In the genomic region with DNA sequence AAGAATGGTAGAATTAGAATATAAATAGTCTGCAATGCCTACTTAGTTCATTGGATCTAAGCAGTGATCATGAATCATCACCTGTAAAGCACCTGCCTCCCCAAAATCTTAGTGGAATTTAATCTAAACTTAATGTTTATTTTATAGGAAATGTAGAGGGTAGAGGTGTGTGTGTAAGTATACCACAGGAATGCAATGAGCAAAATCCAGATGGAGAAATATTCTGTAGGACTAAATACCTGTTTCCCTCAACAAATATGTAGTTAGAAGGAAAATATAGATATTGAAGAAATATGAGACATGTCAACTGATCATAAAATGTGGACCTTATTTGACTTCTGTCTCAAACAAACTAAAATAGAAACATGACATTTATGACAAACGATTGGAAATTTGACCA, we compare ENCODE assay signal across 5 cellular contexts.
"Had no signal": no experiment of that assay in that cellular context is flagged by ENCODE, and none has a peak within 500 bp of the region (broad histone marks: within the 10 kb centered on the region; RNA-seq: fewer than 3 reads in every experiment).

No MANE protein-coding gene starts in this region.

- ATAC-seq: HepG2, K562 had no signal

- DNase-seq: IMR-90 had no signal

- H3K27ac ChIP-seq: HL-60 had no signal

- FAIRE-seq: HepG2, HTR-8/SVneo, K562 had no signal

- H3K4me3 ChIP-seq: K562 had no signal
